In the genomic region with DNA sequence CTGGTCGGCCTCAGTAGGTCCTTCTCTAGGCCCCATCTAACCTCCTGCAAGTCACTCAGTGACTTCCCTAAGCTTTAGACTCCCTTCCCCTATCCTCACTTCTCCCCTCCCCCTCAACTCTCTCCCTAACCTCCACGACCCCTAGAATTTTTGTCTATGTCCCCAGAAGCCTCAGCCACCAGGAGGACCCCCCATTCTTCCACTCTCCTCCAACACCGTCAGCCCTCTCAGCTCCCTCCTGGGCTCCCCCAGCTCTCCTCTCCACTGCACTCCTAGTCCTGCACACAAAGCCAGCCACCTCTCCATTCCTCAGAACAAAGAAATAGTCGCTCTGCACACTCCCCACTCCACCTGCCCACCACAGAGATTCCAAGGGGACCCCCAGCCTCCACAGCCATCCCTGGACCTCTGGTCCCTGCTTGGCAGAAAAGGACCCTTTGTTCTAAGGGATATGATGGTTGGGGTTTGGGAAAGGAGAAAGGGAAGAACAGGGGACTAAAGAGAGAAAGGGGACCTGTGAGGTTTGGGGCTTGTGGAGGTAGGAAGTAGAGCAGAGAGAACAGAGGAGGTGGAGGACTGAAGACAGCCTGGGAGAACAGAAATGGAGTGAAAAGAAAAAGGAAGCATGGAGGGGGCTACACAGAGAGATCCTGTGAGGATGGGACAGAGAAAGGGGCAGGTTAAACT, we compare ENCODE assay signal across 9 cellular contexts. TPM values are rescaled to one million over a fixed set of nuclear protein-coding genes. Genes with fewer than 3 reads are reported as not detected.
DNase-seq lines count a peak whose midpoint lies in the region; ATAC-seq, FAIRE-seq and TF ChIP-seq lines count a peak whose summit lies in the region.
"Had no signal": no experiment of that assay in that cellular context is flagged by ENCODE, and none has a peak within 500 bp of the region (broad histone marks: within the 10 kb centered on the region; RNA-seq: fewer than 3 reads in every experiment).

No MANE protein-coding gene starts in this region.

- H3K9ac ChIP-seq in kidney (ENCODE audit: low read length in 2 of 2): peak overlapping the region; percentile 60 to 87

- no peaks in the 10 kb centered on the region for H3K27me3 ChIP-seq in thoracic aorta (replicated peaks; ENCODE audit: insufficient read depth)

- peaks cover 26% of the 10 kb centered on the region for H3K36me3 Mint-ChIP-seq in activated CD8-positive, alpha-beta memory T cell treated with anti-CD3 and anti-CD28 coated beads, Interleukin-2, amount 10 ng/mL, durations not matched to agents 7 days and 5 days
- H3K36me3 Mint-ChIP-seq in activated T-helper 1 cell treated with anti-CD3 and anti-CD28 coated beads, Interleukin-12 subunit alpha, Interleukin-12 subunit beta, Interleukin-2, Interleukin-4 antibody, amounts not matched to agents 30 ng/mL and 10 ng/mL and 1 ng/mL, durations not matched to agents 14 hours and 24 hours and 36 hours (ENCODE audit: low read depth): peaks cover 40% of the 10 kb centered on the region

- peak overlapping the region; percentile 92 for H3K27ac Mint-ChIP-seq in activated CD8-positive, alpha-beta memory T cell treated with anti-CD3 and anti-CD28 coated beads, Interleukin-2, amount 10 ng/mL, durations not matched to agents 7 days and 5 days
- H3K27ac Mint-ChIP-seq in activated T-helper 1 cell treated with anti-CD3 and anti-CD28 coated beads, Interleukin-12 subunit alpha, Interleukin-12 subunit beta, Interleukin-2, Interleukin-4 antibody, amounts not matched to agents 30 ng/mL and 10 ng/mL and 1 ng/mL, durations not matched to agents 14 hours and 24 hours and 36 hours: peak overlapping the region; percentile 95

- H3K4me3 Mint-ChIP-seq in activated CD8-positive, alpha-beta memory T cell treated with anti-CD3 and anti-CD28 coated beads, Interleukin-2, amount 10 ng/mL, durations not matched to agents 7 days and 5 days: peak overlapping the region; percentile 98
- peak overlapping the region; percentile 92 for H3K4me3 Mint-ChIP-seq in activated T-helper 1 cell treated with anti-CD3 and anti-CD28 coated beads, Interleukin-12 subunit alpha, Interleukin-12 subunit beta, Interleukin-2, Interleukin-4 antibody, amounts not matched to agents 30 ng/mL and 10 ng/mL and 1 ng/mL, durations not matched to agents 14 hours and 24 hours and 36 hours

- CTCF ChIA-PET in activated CD8-positive, alpha-beta memory T cell treated with anti-CD3 and anti-CD28 coated beads, Interleukin-2, amount 10 ng/mL, durations not matched to agents 7 days and 5 days (lab: Charles Lee): interaction anchor here (0.7 to 12.2 kb wide), 12 partner anchors 9 to 391 kb away, joined by 3 to 119 read pairs (median 8); a partner anchor contains a TSS

- H3K9me3 ChIP-seq in kidney (ENCODE audit: control insufficient read depth in 1 of 2, low read length in 2 of 2) (no peaks in the 10 kb centered on the region), thoracic aorta (no peaks in the 10 kb centered on the region)

- H3K9me3 Mint-ChIP-seq in activated CD8-positive, alpha-beta memory T cell treated with anti-CD3 and anti-CD28 coated beads, Interleukin-2, amount 10 ng/mL, durations not matched to agents 7 days and 5 days (ENCODE audit: low read depth): no peaks in the 10 kb centered on the region
- H3K9me3 Mint-ChIP-seq in activated T-helper 1 cell treated with anti-CD3 and anti-CD28 coated beads, Interleukin-12 subunit alpha, Interleukin-12 subunit beta, Interleukin-2, Interleukin-4 antibody, amounts not matched to agents 30 ng/mL and 10 ng/mL and 1 ng/mL, durations not matched to agents 14 hours and 24 hours and 36 hours: no peaks in the 10 kb centered on the region

- peaks cover 23 to 49% of the 10 kb centered on the region in 2 donors for H3K4me1 ChIP-seq in kidney (ENCODE audit: control insufficient read depth in 1 of 2, insufficient read depth in 1 of 2, low read depth in 1 of 2, low read length in 2 of 2)
- peaks cover 45 to 74% of the 10 kb centered on the region in 2 donors for H3K4me1 ChIP-seq in thoracic aorta (ENCODE audit: control insufficient read depth in 1 of 2, low read depth in 2 of 2)

- FAIRE-seq in kidney (lab: Jason Lieb, UNC): no peak

- H3K36me3 ChIP-seq in kidney (ENCODE audit: control insufficient read depth in 1 of 2, insufficient read depth in 2 of 2, low read length in 2 of 2): no peaks in the 10 kb centered on the region
- no peaks in the 10 kb centered on the region for H3K36me3 ChIP-seq in thoracic aorta

- peaks cover 65% of the 10 kb centered on the region for H3K4me1 Mint-ChIP-seq in activated CD8-positive, alpha-beta memory T cell treated with anti-CD3 and anti-CD28 coated beads, Interleukin-2, amount 10 ng/mL, durations not matched to agents 7 days and 5 days
- peaks cover 80% of the 10 kb centered on the region for H3K4me1 Mint-ChIP-seq in activated T-helper 1 cell treated with anti-CD3 and anti-CD28 coated beads, Interleukin-12 subunit alpha, Interleukin-12 subunit beta, Interleukin-2, Interleukin-4 antibody, amounts not matched to agents 30 ng/mL and 10 ng/mL and 1 ng/mL, durations not matched to agents 14 hours and 24 hours and 36 hours (ENCODE audit: low read depth)

- no peaks in the 10 kb centered on the region for H3K27me3 Mint-ChIP-seq in activated CD8-positive, alpha-beta memory T cell treated with anti-CD3 and anti-CD28 coated beads, Interleukin-2, amount 10 ng/mL, durations not matched to agents 7 days and 5 days
- no peaks in the 10 kb centered on the region for H3K27me3 Mint-ChIP-seq in activated T-helper 1 cell treated with anti-CD3 and anti-CD28 coated beads, Interleukin-12 subunit alpha, Interleukin-12 subunit beta, Interleukin-2, Interleukin-4 antibody, amounts not matched to agents 30 ng/mL and 10 ng/mL and 1 ng/mL, durations not matched to agents 14 hours and 24 hours and 36 hours (ENCODE audit: insufficient read depth)

- TF ChIP-seq CTCF in kidney (IDR thresholded peaks at IDR 0.05; ENCODE audit: borderline replicate concordance, extremely low read depth, insufficient read depth): no peak
- TF ChIP-seq CTCF in thoracic aorta (IDR thresholded peaks at IDR 0.05): no peak

- H3K4me3 ChIP-seq in kidney (ENCODE audit: low read length in 2 of 2) (peak overlapping the region; percentile 42 to 73), thoracic aorta (peak overlapping the region; percentile 95)

- no peak for DNase-seq in activated CD8-positive, alpha-beta memory T cell treated with anti-CD3 and anti-CD28 coated beads, Interleukin-2, amount 10 ng/mL, durations not matched to agents 7 days and 5 days
- no peak for DNase-seq in activated CD8-positive, alpha-beta memory T cell treated with anti-CD3 and anti-CD28 coated beads for 24 hours
- DNase-seq in activated T-helper 1 cell treated with anti-CD3 and anti-CD28 coated beads, Interleukin-12 subunit alpha, Interleukin-12 subunit beta, Interleukin-2, Interleukin-4 antibody, amounts not matched to agents 30 ng/mL and 10 ng/mL and 1 ng/mL, durations not matched to agents 14 hours and 24 hours and 36 hours (ENCODE audit: low spot score): no peak
- no peak for DNase-seq in kidney
- no peak for DNase-seq in thoracic aorta (ENCODE audit: low spot score)
- DNase-seq in SHP77 (lab: John Stamatoyannopoulos, UW): no peak
- no peak for DNase-seq in posterior vena cava (ENCODE audit: low spot score)
- no peak for DNase-seq in NCI-H1930 (lab: John Stamatoyannopoulos, UW)
- DNase-seq: SW 1271 had no signal

- ATAC-seq in activated CD8-positive, alpha-beta memory T cell treated with anti-CD3 and anti-CD28 coated beads, Interleukin-2, amount 10 ng/mL, durations not matched to agents 7 days and 5 days: no peak
- ATAC-seq in thoracic aorta (ENCODE audit: insufficient number of reproducible peaks, low FRiP score, low read depth): no peak

- intact Hi-C loops in activated T-helper 1 cell treated with anti-CD3 and anti-CD28 coated beads, Interleukin-12 subunit alpha, Interleukin-12 subunit beta, Interleukin-2, Interleukin-4 antibody, amounts not matched to agents 30 ng/mL and 10 ng/mL and 1 ng/mL, durations not matched to agents 14 hours and 24 hours and 36 hours (cut with micrococcal nuclease): loop anchor here (1.0 to 10.0 kb wide), 4 partner anchors 7 to 653 kb away; a partner anchor contains a TSS
- intact Hi-C loops in kidney (cut with DNase I): no loop called here
- intact Hi-C loops in posterior vena cava (cut with DNase I): no loop called here

- H3K27ac ChIP-seq in kidney (ENCODE audit: low read depth in 2 of 2, low read length in 2 of 2): peak overlapping the region in 1 of 2 donors; percentile 53
- peak overlapping the region; percentile 96 to 97 for H3K27ac ChIP-seq in thoracic aorta

RNA-seq across cellular contexts. Expression of a gene that starts 2.8 kb away (rescaled TPM):
- total RNA-seq in activated CD8-positive, alpha-beta memory T cell treated with anti-CD3 and anti-CD28 coated beads, Interleukin-2, amount 10 ng/mL, durations not matched to agents 7 days and 5 days: 100 to 1,000 TPM; 159 to 161 TPM
- 221 and 222 TPM in 2 replicates for total RNA-seq in activated T-helper 1 cell treated with anti-CD3 and anti-CD28 coated beads, Interleukin-12 subunit alpha, Interleukin-12 subunit beta, Interleukin-2, Interleukin-4 antibody, amounts not matched to agents 30 ng/mL and 10 ng/mL and 1 ng/mL, durations not matched to agents 14 hours and 24 hours and 36 hours
- 99.6 TPM for total RNA-seq in kidney
- polyA plus RNA-seq in kidney (ENCODE audit: insufficient read depth, low read depth, low replicate concordance): 32.3 TPM
- total RNA-seq in thoracic aorta: 100 to 1,000 TPM; 162 to 166 TPM
- total RNA-seq in posterior vena cava: 100 to 1,000 TPM; 138 to 161 TPM

RNA-seq across cellular contexts. Expression of a gene that starts 34.1 kb away (rescaled TPM):
- total RNA-seq in activated CD8-positive, alpha-beta memory T cell treated with anti-CD3 and anti-CD28 coated beads, Interleukin-2, amount 10 ng/mL, durations not matched to agents 7 days and 5 days: not detected
- 0.16 TPM in 1 of 2 replicates, not detected in the other for total RNA-seq in activated T-helper 1 cell treated with anti-CD3 and anti-CD28 coated beads, Interleukin-12 subunit alpha, Interleukin-12 subunit beta, Interleukin-2, Interleukin-4 antibody, amounts not matched to agents 30 ng/mL and 10 ng/mL and 1 ng/mL, durations not matched to agents 14 hours and 24 hours and 36 hours
- not detected for total RNA-seq in kidney
- polyA plus RNA-seq in kidney (ENCODE audit: insufficient read depth, low read depth, low replicate concordance): 0.32 TPM
- total RNA-seq in thoracic aorta: not detected
- total RNA-seq in posterior vena cava: not detected

RNA-seq across cellular contexts. Expression of a gene that starts 41.3 kb away (rescaled TPM):
- total RNA-seq in activated CD8-positive, alpha-beta memory T cell treated with anti-CD3 and anti-CD28 coated beads, Interleukin-2, amount 10 ng/mL, durations not matched to agents 7 days and 5 days: 10 to 100 TPM; 80.2 to 99.4 TPM
- 80.1 and 81.8 TPM in 2 replicates for total RNA-seq in activated T-helper 1 cell treated with anti-CD3 and anti-CD28 coated beads, Interleukin-12 subunit alpha, Interleukin-12 subunit beta, Interleukin-2, Interleukin-4 antibody, amounts not matched to agents 30 ng/mL and 10 ng/mL and 1 ng/mL, durations not matched to agents 14 hours and 24 hours and 36 hours
- total RNA-seq in kidney (57.4 TPM), thoracic aorta (10 to 100 TPM; 50.6 to 56.9 TPM), posterior vena cava (10 to 100 TPM; 28.6 to 28.8 TPM)
- 19.8 TPM for polyA plus RNA-seq in kidney (ENCODE audit: insufficient read depth, low read depth, low replicate concordance)

RNA-seq across cellular contexts. Expression of a gene that starts 45.2 kb away (rescaled TPM):
- total RNA-seq in activated CD8-positive, alpha-beta memory T cell treated with anti-CD3 and anti-CD28 coated beads, Interleukin-2, amount 10 ng/mL, durations not matched to agents 7 days and 5 days: 100 to 1,000 TPM; 185 to 200 TPM
- 195 TPM in 2 replicates for total RNA-seq in activated T-helper 1 cell treated with anti-CD3 and anti-CD28 coated beads, Interleukin-12 subunit alpha, Interleukin-12 subunit beta, Interleukin-2, Interleukin-4 antibody, amounts not matched to agents 30 ng/mL and 10 ng/mL and 1 ng/mL, durations not matched to agents 14 hours and 24 hours and 36 hours
- total RNA-seq in kidney (175 TPM), thoracic aorta (100 to 1,000 TPM; 132 to 241 TPM), posterior vena cava (100 to 1,000 TPM; 147 to 173 TPM)
- polyA plus RNA-seq in kidney (ENCODE audit: insufficient read depth, low read depth, low replicate concordance): 300 TPM
